Comparison of ENCODE assay signal across 10 cellular contexts in genomic region chr3:48335290-48335689, GRCh38. TPM values are rescaled to one million over a fixed set of nuclear protein-coding genes. Genes with fewer than 3 reads are reported as not detected.
"Had no signal": no experiment of that assay in that cellular context is flagged by ENCODE, and none has a peak within 500 bp of the region (broad histone marks: within the 10 kb centered on the region; RNA-seq: fewer than 3 reads in every experiment).

No MANE protein-coding gene starts in this region.

RNA-seq across cellular contexts. Expression of gene SPINK8, which starts 1.8 kb away (rescaled TPM):
- total RNA-seq: activated CD4-positive, alpha-beta memory T cell treated with anti-CD3 and anti-CD28 coated beads, Interleukin-2, amount 10 ng/mL, durations not matched to agents 7 days and 5 days; activated CD4-positive, alpha-beta T cell treated with anti-CD3 and anti-CD28 coated beads for 36 hours; activated CD8-positive, alpha-beta memory T cell treated with anti-CD3 and anti-CD28 coated beads for 36 hours; activated naive CD4-positive, alpha-beta T cell treated with anti-CD3 and anti-CD28 coated beads for 36 hours; activated T-helper 17 cell treated with anti-CD3 and anti-CD28 coated beads, Interleukin-2, amount 50 U/mL, for 72 hours; astrocyte; OCI-LY7; RPMI7951; SJSA1; T-cell had no signal

RNA-seq across cellular contexts. Expression of gene FBXW12, which starts 36.7 kb away (rescaled TPM):
- total RNA-seq: activated CD4-positive, alpha-beta memory T cell treated with anti-CD3 and anti-CD28 coated beads, Interleukin-2, amount 10 ng/mL, durations not matched to agents 7 days and 5 days; activated CD8-positive, alpha-beta memory T cell treated with anti-CD3 and anti-CD28 coated beads for 36 hours; activated naive CD4-positive, alpha-beta T cell treated with anti-CD3 and anti-CD28 coated beads for 36 hours; activated T-helper 17 cell treated with anti-CD3 and anti-CD28 coated beads, Interleukin-2, amount 50 U/mL, for 72 hours; astrocyte; RPMI7951; SJSA1; T-cell had no signal
